ENCODE assay signal across 18 cellular contexts in genomic region chr16:70728145-70728544, GRCh38.
"Had no signal": no experiment of that assay in that cellular context is flagged by ENCODE, and none has a peak within 500 bp of the region (broad histone marks: within the 10 kb centered on the region; RNA-seq: fewer than 3 reads in every experiment).

No MANE protein-coding gene starts in this region.

- H3K4me3 Mint-ChIP-seq: activated CD4-positive, alpha-beta memory T cell treated with anti-CD3 and anti-CD28 coated beads for 36 hours; activated CD8-positive, alpha-beta memory T cell treated with anti-CD3 and anti-CD28 coated beads, Interleukin-2, amount 10 ng/mL, durations not matched to agents 7 days and 5 days; activated naive CD4-positive, alpha-beta T cell treated with anti-CD3 and anti-CD28 coated beads, Interleukin-2, amount 10 ng/mL, durations not matched to agents 7 days and 5 days; activated T-cell treated with anti-CD3 and anti-CD28 coated beads, Interleukin-2, amount 50 U/mL, for 24 hours; memory B cell; naive thymus-derived CD4-positive, alpha-beta T cell; stimulated activated naive CD8-positive, alpha-beta T cell treated with anti-CD3 and anti-CD28 coated beads, Interleukin-15, Interleukin-2, amounts not matched to agents 100 ng/mL and 50 ng/mL, for 24 hours; type B pancreatic cell had no signal

- H3K27ac ChIP-seq: neutrophil, suprapubic skin had no signal

- H3K9me3 Mint-ChIP-seq: activated CD4-positive, alpha-beta memory T cell treated with anti-CD3 and anti-CD28 coated beads for 36 hours; activated naive CD4-positive, alpha-beta T cell treated with anti-CD3 and anti-CD28 coated beads, Interleukin-2, amount 10 ng/mL, durations not matched to agents 7 days and 5 days; activated T-cell treated with anti-CD3 and anti-CD28 coated beads, Interleukin-2, amount 50 U/mL, for 24 hours; memory B cell; naive thymus-derived CD4-positive, alpha-beta T cell; stimulated activated naive CD8-positive, alpha-beta T cell treated with anti-CD3 and anti-CD28 coated beads, Interleukin-15, Interleukin-2, amounts not matched to agents 100 ng/mL and 50 ng/mL, for 24 hours; type B pancreatic cell had no signal

- H3K4me1 Mint-ChIP-seq: activated CD8-positive, alpha-beta memory T cell treated with anti-CD3 and anti-CD28 coated beads, Interleukin-2, amount 10 ng/mL, durations not matched to agents 7 days and 5 days; memory B cell had no signal

- FAIRE-seq: astrocyte had no signal

- ATAC-seq: activated CD8-positive, alpha-beta memory T cell treated with anti-CD3 and anti-CD28 coated beads, Interleukin-2, amount 10 ng/mL, durations not matched to agents 7 days and 5 days; esophagus mucosa; left lobe of liver; mucosa of descending colon; naive thymus-derived CD4-positive, alpha-beta T cell had no signal

- DNase-seq: activated CD4-positive, alpha-beta memory T cell treated with anti-CD3 and anti-CD28 coated beads for 36 hours; activated CD8-positive, alpha-beta memory T cell treated with anti-CD3 and anti-CD28 coated beads, Interleukin-2, amount 10 ng/mL, durations not matched to agents 7 days and 5 days; activated naive CD4-positive, alpha-beta T cell treated with anti-CD3 and anti-CD28 coated beads, Interleukin-2, amount 10 ng/mL, durations not matched to agents 7 days and 5 days; activated T-cell treated with anti-CD3 and anti-CD28 coated beads, Interleukin-2, amount 50 U/mL, for 24 hours; islet precursor cell; mucosa of descending colon; naive thymus-derived CD4-positive, alpha-beta T cell; retina; stimulated activated CD4-positive, alpha-beta T cell treated with anti-CD3 and anti-CD28 coated beads, Interleukin-4, amount 100 ng/mL, for 4 hours; stimulated activated CD8-positive, alpha-beta memory T cell treated with anti-CD3 and anti-CD28 coated beads, Interleukin-4, amount 100 ng/mL, for 48 hours had no signal

- H3K27me3 Mint-ChIP-seq: activated CD4-positive, alpha-beta memory T cell treated with anti-CD3 and anti-CD28 coated beads for 36 hours; activated CD8-positive, alpha-beta memory T cell treated with anti-CD3 and anti-CD28 coated beads, Interleukin-2, amount 10 ng/mL, durations not matched to agents 7 days and 5 days; activated naive CD4-positive, alpha-beta T cell treated with anti-CD3 and anti-CD28 coated beads, Interleukin-2, amount 10 ng/mL, durations not matched to agents 7 days and 5 days; activated T-cell treated with anti-CD3 and anti-CD28 coated beads, Interleukin-2, amount 50 U/mL, for 24 hours; memory B cell; naive thymus-derived CD4-positive, alpha-beta T cell; stimulated activated naive CD8-positive, alpha-beta T cell treated with anti-CD3 and anti-CD28 coated beads, Interleukin-15, Interleukin-2, amounts not matched to agents 100 ng/mL and 50 ng/mL, for 24 hours; type B pancreatic cell had no signal

- H3K27ac Mint-ChIP-seq: activated CD4-positive, alpha-beta memory T cell treated with anti-CD3 and anti-CD28 coated beads for 36 hours; activated CD8-positive, alpha-beta memory T cell treated with anti-CD3 and anti-CD28 coated beads, Interleukin-2, amount 10 ng/mL, durations not matched to agents 7 days and 5 days; activated T-cell treated with anti-CD3 and anti-CD28 coated beads, Interleukin-2, amount 50 U/mL, for 24 hours; memory B cell; stimulated activated naive CD8-positive, alpha-beta T cell treated with anti-CD3 and anti-CD28 coated beads, Interleukin-15, Interleukin-2, amounts not matched to agents 100 ng/mL and 50 ng/mL, for 24 hours; type B pancreatic cell had no signal
